22 cellular contexts compared by ENCODE assay signal in the genomic region with DNA sequence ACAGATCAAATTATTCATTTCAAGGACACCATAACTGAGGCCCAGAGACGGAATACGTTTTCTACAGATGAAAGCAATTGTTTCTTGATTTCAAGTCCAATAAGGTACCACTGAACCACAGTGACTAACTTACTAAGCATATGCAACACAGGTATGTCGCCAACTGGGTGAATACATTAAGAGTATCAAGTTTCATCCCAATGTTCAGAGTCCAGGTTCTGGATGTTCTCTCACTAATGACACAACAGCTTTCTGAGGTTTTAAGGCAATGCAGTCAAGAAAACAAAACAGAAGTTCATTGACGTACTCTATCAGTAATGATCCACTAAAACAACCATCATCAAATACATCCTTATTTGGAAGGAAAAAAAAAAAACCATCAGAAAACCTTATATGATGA.
DNase-seq lines count a peak whose midpoint lies in the region; ATAC-seq lines count a peak whose summit lies in the region.
"Had no signal": no experiment of that assay in that cellular context is flagged by ENCODE, and none has a peak within 500 bp of the region (broad histone marks: within the 10 kb centered on the region; RNA-seq: fewer than 3 reads in every experiment).

No MANE protein-coding gene starts in this region.

- ATAC-seq in GM21723 (IDR thresholded peaks at IDR 0.05; ENCODE audit: unreplicated experiment) = no peak
- ATAC-seq: GM12878 had no signal

- DNase-seq in NCI-H2171 treated with DMSO at 0.1 percent for 48 hours (lab: John Stamatoyannopoulos, UW) (peak; percentile 26), NCI-H2171 (lab: John Stamatoyannopoulos, UW) (no peak), SW480 (ENCODE audit: low spot score) (peak; percentile 44), iris pigment epithelial cell (ENCODE audit: low read depth) (peak; percentile 67), NCI-H82 (lab: John Stamatoyannopoulos, UW) (no peak)
- no peak for DNase-seq in stimulated activated CD4-positive, alpha-beta T cell treated with anti-CD3 and anti-CD28 coated beads, Interleukin-15, amount 100 ng/mL, for 24 hours
- DNase-seq in stimulated activated CD4-positive, alpha-beta T cell treated with anti-CD3 and anti-CD28 coated beads, Interleukin-2, amount 100 ng/mL, for 48 hours = no peak
- DNase-seq: 8988T; BE2C; Caco-2; CD4-positive, alpha-beta T cell; DMS153; EL; GOT3; NCI-H1105; NCI-H1694; NCI-H2107; NK-92 treated with Interleukin-12 subunit alpha and Interleukin-12 subunit beta, amount 100 ng/mL, for 24 hours; SHP77; SK-N-SH had no signal

Comparison
In these comparisons a context has a peak if more than half of its experiments do, and no peak if none do; other contexts are left out.
1. DNase-seq: peak in NCI-H2171 treated with DMSO at 0.1 percent for 48 hours (single experiment), SW480 (single experiment) and iris pigment epithelial cell (single experiment); none in NCI-H2171 (single experiment), NCI-H82 (single experiment), stimulated activated CD4-positive, alpha-beta T cell treated with anti-CD3 and anti-CD28 coated beads, Interleukin-15, amount 100 ng/mL, for 24 hours (single experiment) and stimulated activated CD4-positive, alpha-beta T cell treated with anti-CD3 and anti-CD28 coated beads, Interleukin-2, amount 100 ng/mL, for 48 hours (0 of 2).